In the genomic region with DNA sequence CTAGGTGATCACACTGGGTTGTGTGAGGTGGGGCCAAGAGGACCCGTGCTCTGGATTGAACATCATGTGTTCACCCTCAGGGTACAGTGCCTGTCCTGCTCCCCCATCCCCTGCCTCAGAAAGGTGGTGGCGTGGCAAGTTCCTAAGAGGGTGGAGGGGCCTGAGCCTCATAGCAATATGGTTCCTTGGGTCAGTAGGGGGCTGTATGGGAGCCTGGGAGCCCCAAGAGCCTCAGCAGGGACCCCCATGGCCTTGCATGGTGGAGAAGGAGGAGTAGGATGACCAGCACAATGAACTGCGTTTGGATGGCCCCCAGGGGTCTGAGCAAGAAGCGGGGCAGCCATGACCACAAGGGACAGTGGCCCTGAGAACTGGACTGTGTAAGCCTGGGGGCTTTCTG, we compare ENCODE assay signal across 4 cellular contexts.
"Had no signal": no experiment of that assay in that cellular context is flagged by ENCODE, and none has a peak within 500 bp of the region (broad histone marks: within the 10 kb centered on the region; RNA-seq: fewer than 3 reads in every experiment).

No MANE protein-coding gene starts in this region.

- DNase-seq: H9, HCEC 1CT, IMR-90 had no signal

- H2AFZ ChIP-seq: GM23338 had no signal

- ATAC-seq: GM23338 had no signal

- H3K4me3 ChIP-seq: GM23338 had no signal

- H3K27ac Mint-ChIP-seq: GM23338, H9 had no signal

- H3K4me2 ChIP-seq: GM23338 had no signal

- H3K9me3 Mint-ChIP-seq: GM23338, H9 had no signal
